Comparison of ENCODE assay signal across 8 cellular contexts in the genomic region with DNA sequence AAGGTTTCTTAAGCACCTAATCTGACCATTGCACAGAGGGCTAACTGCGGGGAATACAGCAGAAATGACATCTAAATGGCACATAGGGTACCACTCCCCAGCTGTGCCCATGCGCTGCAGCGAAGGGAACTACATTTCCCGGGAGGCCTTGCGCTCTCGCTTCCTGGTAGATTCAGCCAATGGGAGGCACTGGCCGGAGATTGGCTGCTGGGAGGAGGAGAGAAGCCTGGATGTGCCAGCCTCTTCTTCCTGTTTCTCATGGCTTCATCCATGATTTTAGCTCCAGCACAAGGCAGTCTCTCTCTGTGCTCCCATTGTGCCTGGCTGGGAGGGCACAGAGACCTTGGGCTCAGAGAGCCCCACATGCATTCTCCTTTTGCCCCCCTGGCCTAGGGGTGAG.
DNase-seq lines count a peak whose midpoint lies in the region; FAIRE-seq and TF ChIP-seq lines count a peak whose summit lies in the region.

No MANE protein-coding gene starts in this region.

- no peaks in the 10 kb centered on the region for H3K79me2 ChIP-seq in MM.1S (ENCODE audit: low read length)

- no peaks in the 10 kb centered on the region for H3K36me3 ChIP-seq in MM.1S (replicated peaks; ENCODE audit: insufficient read depth, low read length)

- peak overlapping the region; percentile 18; the same call in 1 of the 2 replicates for H3K4me2 ChIP-seq in MM.1S (ENCODE audit: low read depth, low read length)

- H3K4me3 ChIP-seq in MM.1S (ENCODE audit: low read length) = no peak overlapping the region

- no peaks in the 10 kb centered on the region for H3K9me3 ChIP-seq in MM.1S (replicated peaks; ENCODE audit: insufficient read depth, low read length)

- no peak for TF ChIP-seq CTCF in MM.1S (IDR thresholded peaks at IDR 0.05; ENCODE audit: low read length)

- FAIRE-seq in urothelium cell line (lab: Jason Lieb, UNC) = no peak

- TF ChIP-seq POLR2A in erythroblast (IDR thresholded peaks at IDR 0.05; ENCODE audit: low read length) = no peak

- H3K9ac ChIP-seq in MM.1S (ENCODE audit: low read length) = no peak overlapping the region

- H4K20me1 ChIP-seq in MM.1S (ENCODE audit: insufficient read depth, low read length) = no peaks in the 10 kb centered on the region

- no peaks in the 10 kb centered on the region for H3F3A ChIP-seq in MM.1S (ENCODE audit: insufficient read depth, low read length)

- H3K4me1 ChIP-seq in MM.1S (ENCODE audit: low read length) = no peaks in the 10 kb centered on the region

- H3K27ac ChIP-seq in MM.1S (ENCODE audit: low read length) = no peak overlapping the region

- H2AFZ ChIP-seq in MM.1S (ENCODE audit: low read length) = peak overlapping the region; percentile 80

- H3K9me2 ChIP-seq in MM.1S (replicated peaks; ENCODE audit: insufficient read depth, low read length) = no peaks in the 10 kb centered on the region

- DNase-seq in ELR (ENCODE audit: low read depth) = peak; percentile 36
- DNase-seq in MM.1S = peak; percentile 42
- peak; percentile 68 for DNase-seq in UCSD-AML1 (lab: John Stamatoyannopoulos, UW; ENCODE audit: unreplicated experiment)
- DNase-seq in hypothalamus (lab: John Stamatoyannopoulos, UW) = peak in 31 of 51 donors; percentile 5 to 76 (median 31)
- DNase-seq in urothelium cell line (ENCODE audit: low spot score) = peak; percentile 67
- no peak for DNase-seq in erythroblast (lab: John Stamatoyannopoulos, UW)
- DNase-seq in activated gamma-delta T cell (lab: John Stamatoyannopoulos, UW) = no peak
- no peak for DNase-seq in NCI-H524 (lab: John Stamatoyannopoulos, UW)

- H3K27me3 ChIP-seq in MM.1S (replicated peaks; ENCODE audit: insufficient read depth, low read length) = no peaks in the 10 kb centered on the region

Comparison
In these comparisons a context has a peak if more than half of its experiments do, and no peak if none do; other contexts are left out.
1. DNase-seq: peak in ELR (single experiment), MM.1S (single experiment), UCSD-AML1 (single experiment), hypothalamus (31 of 51) and urothelium cell line (single experiment); none in erythroblast (0 of 2), activated gamma-delta T cell (single experiment) and NCI-H524 (0 of 2).